In genomic region chr1:11180342-11180744, GRCh38 we compare ENCODE assay signal across 12 cellular contexts. TPM values are rescaled to one million over a fixed set of nuclear protein-coding genes. Genes with fewer than 3 reads are reported as not detected.
DNase-seq lines count a peak whose midpoint lies in the region; TF ChIP-seq lines count a peak whose summit lies in the region.
"Had no signal": no experiment of that assay in that cellular context is flagged by ENCODE, and none has a peak within 500 bp of the region (broad histone marks: within the 10 kb centered on the region; RNA-seq: fewer than 3 reads in every experiment).

No MANE protein-coding gene starts in this region.

- H3K36me3 ChIP-seq in ACC112 (ENCODE audit: insufficient read depth, low read length), result peaks cover 11% of the 10 kb centered on the region; the same call in 1 of the 2 replicates
- peaks cover 12% of the 10 kb centered on the region for H3K36me3 ChIP-seq in adipocyte (ENCODE audit: control insufficient read depth, insufficient read depth, low read length, severe bottlenecking)
- peaks cover 16% of the 10 kb centered on the region for H3K36me3 ChIP-seq in effector memory CD4-positive, alpha-beta T cell (ENCODE audit: control insufficient read depth, insufficient read depth, low read length)
- no peaks in the 10 kb centered on the region for H3K36me3 ChIP-seq in ovary

- no peak for TF ChIP-seq POLR2A in ovary (IDR thresholded peaks at IDR 0.05)

- H3K27me3 ChIP-seq in ACC112 (ENCODE audit: insufficient read depth, low read length) (no peaks in the 10 kb centered on the region), adipocyte (replicated peaks; ENCODE audit: control insufficient read depth, insufficient read depth, low read length) (no peaks in the 10 kb centered on the region), ovary (no peaks in the 10 kb centered on the region)
- no peaks in the 10 kb centered on the region for H3K27me3 ChIP-seq in effector memory CD4-positive, alpha-beta T cell (replicated peaks; ENCODE audit: control insufficient read depth, insufficient read depth, low read length, poor library complexity, severe bottlenecking)
- H3K27me3 ChIP-seq: tibial artery had no signal

- H3K4me3 ChIP-seq in ACC112 (ENCODE audit: low read depth, low read length), result no peak overlapping the region
- H3K4me3 ChIP-seq in adipocyte (ENCODE audit: low read length), result no peak overlapping the region
- no peak overlapping the region for H3K4me3 ChIP-seq in effector memory CD4-positive, alpha-beta T cell (ENCODE audit: insufficient read depth, low read depth, low read length, poor library complexity, severe bottlenecking)
- no peak overlapping the region for H3K4me3 ChIP-seq in ovary
- H3K4me3 ChIP-seq: tibial artery had no signal

- intact Hi-C loops in ovary (cut with DNase I), result no loop called here

- peak overlapping the region; percentile 42; the same call in 1 of the 2 replicates for H3K27ac ChIP-seq in ACC112 (ENCODE audit: low read depth, low read length)
- no peak overlapping the region for H3K27ac ChIP-seq in effector memory CD4-positive, alpha-beta T cell (ENCODE audit: insufficient read depth, low read length, poor library complexity, severe bottlenecking)
- H3K27ac ChIP-seq in ovary, result no peak overlapping the region

- H3K4me1 ChIP-seq in ACC112 (ENCODE audit: control insufficient read depth, insufficient read depth, low read length, unreplicated experiment) (peaks cover 33% of the 10 kb centered on the region), adipocyte (ENCODE audit: control insufficient read depth, insufficient read depth, low read length) (peaks cover 50% of the 10 kb centered on the region), ovary (ENCODE audit: insufficient read depth) (peaks cover 8% of the 10 kb centered on the region)
- no peaks in the 10 kb centered on the region for H3K4me1 ChIP-seq in effector memory CD4-positive, alpha-beta T cell (ENCODE audit: control insufficient read depth, insufficient read depth, low read length, poor library complexity, severe bottlenecking)

- H3K79me2 ChIP-seq in ACC112 (ENCODE audit: control insufficient read depth, insufficient read depth, low read length, unreplicated experiment), result no peaks in the 10 kb centered on the region

- peak; percentile 79 for DNase-seq in HS-5 (ENCODE audit: low read depth)
- DNase-seq in adipocyte (ENCODE audit: low read depth), result peak; percentile 59
- DNase-seq in glomerular visceral epithelial cell (ENCODE audit: extremely low spot score), result peak; percentile 83
- DNase-seq in effector memory CD4-positive, alpha-beta T cell, result no peak
- no peak for DNase-seq in ovary
- no peak for DNase-seq in stimulated activated CD4-positive, alpha-beta T cell treated with anti-CD3 and anti-CD28 coated beads, Interleukin-4, amount 100 ng/mL, for 4 hours
- DNase-seq in activated CD4-positive, alpha-beta T cell treated with anti-CD3 and anti-CD28 coated beads, Interleukin-2, amount 50 U/mL, for 4 hours, result no peak
- DNase-seq: activated T-cell treated with anti-CD3 and anti-CD28 coated beads, Interleukin-2, amount 50 U/mL, for 4 hours; small intestine had no signal

- H3K9ac ChIP-seq in adipocyte (ENCODE audit: low read length), result peak overlapping the region; percentile 36

- TF ChIP-seq CTCF in ovary (IDR thresholded peaks at IDR 0.05), result no peak

- H2AFZ ChIP-seq in ACC112 (ENCODE audit: low read length, unreplicated experiment), result no peak overlapping the region

- H3K9me3 ChIP-seq in adipocyte (ENCODE audit: control insufficient read depth, low read length) (no peaks in the 10 kb centered on the region), ovary (no peaks in the 10 kb centered on the region)
- no peaks in the 10 kb centered on the region for H3K9me3 ChIP-seq in effector memory CD4-positive, alpha-beta T cell (ENCODE audit: control insufficient read depth, low read length)
- H3K9me3 ChIP-seq: tibial artery had no signal

- TF ChIP-seq EP300 in ovary (IDR thresholded peaks at IDR 0.05), result no peak

RNA-seq across cellular contexts. Expression of gene ANGPTL7, which starts 8.8 kb away (rescaled TPM):
- 1 to 10 TPM in 3 of 7 donors, under 1 TPM in 2, not detected in 2; 0.30 to 4.8 (median 1.4) TPM for total RNA-seq in ovary
- 1 to 10 TPM in 1 of 2 donors, under 1 TPM in 1; 0.08 to 4.1 TPM for polyA plus RNA-seq in ovary
- total RNA-seq: activated T-cell treated with anti-CD3 and anti-CD28 coated beads, Interleukin-2, amount 50 U/mL, for 4 hours; bronchial epithelial cell had no signal

Comparison
In these comparisons a context has a peak if more than half of its experiments do, and no peak if none do; other contexts are left out.
1. DNase-seq: peak in HS-5 (single experiment), adipocyte (single experiment) and glomerular visceral epithelial cell (single experiment); none in effector memory CD4-positive, alpha-beta T cell (0 of 3), ovary (0 of 5), stimulated activated CD4-positive, alpha-beta T cell treated with anti-CD3 and anti-CD28 coated beads, Interleukin-4, amount 100 ng/mL, for 4 hours (0 of 2) and activated CD4-positive, alpha-beta T cell treated with anti-CD3 and anti-CD28 coated beads, Interleukin-2, amount 50 U/mL, for 4 hours (0 of 2).